In the genomic region with DNA sequence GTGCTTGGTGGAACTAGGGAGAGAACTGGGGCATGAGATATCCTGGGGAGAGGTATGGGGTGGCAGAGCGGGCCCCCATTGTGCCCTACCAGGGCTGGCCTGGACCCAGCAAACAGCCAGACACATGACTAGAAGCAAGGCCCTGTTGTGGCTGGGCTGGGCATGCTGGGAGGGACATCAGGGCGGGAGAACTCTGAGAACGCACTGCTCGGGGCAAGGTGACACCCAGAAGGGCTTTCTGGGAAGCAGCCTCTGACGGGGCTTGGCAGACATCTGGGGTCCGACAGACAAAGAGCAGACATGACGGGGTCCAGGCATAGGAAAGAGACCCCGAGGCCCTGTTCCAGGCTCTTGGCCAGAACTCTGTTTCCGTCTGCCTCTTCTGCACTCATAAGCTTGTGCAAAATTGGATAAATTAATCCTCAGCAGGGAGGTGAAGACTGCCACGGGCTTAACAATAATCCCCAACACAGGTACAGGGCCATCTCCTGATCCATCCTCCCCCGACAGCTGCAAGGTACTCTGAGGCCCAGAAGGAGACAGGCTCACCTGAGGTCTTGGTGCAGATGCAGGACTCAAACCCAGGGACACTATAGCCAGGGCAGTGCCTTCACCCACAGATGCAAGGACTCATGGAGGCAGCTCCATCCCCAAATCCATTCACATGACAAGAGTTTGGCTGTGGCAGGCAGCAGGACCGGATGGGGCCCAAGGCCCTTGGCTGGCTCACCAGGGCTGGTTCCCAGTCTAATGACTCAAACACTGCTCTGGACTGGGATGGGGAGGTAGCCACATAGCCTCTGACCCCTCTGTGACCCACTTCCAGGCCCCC, we compare ENCODE assay signal across 11 cellular contexts. TPM values are rescaled to one million over a fixed set of nuclear protein-coding genes. Genes with fewer than 3 reads are reported as not detected.
DNase-seq lines count a peak whose midpoint lies in the region; ATAC-seq and TF ChIP-seq lines count a peak whose summit lies in the region.
"Had no signal": no experiment of that assay in that cellular context is flagged by ENCODE, and none has a peak within 500 bp of the region (broad histone marks: within the 10 kb centered on the region; RNA-seq: fewer than 3 reads in every experiment).

No MANE protein-coding gene starts in this region.

- no peaks in the 10 kb centered on the region for H3K27me3 Mint-ChIP-seq in activated CD8-positive, alpha-beta memory T cell treated with anti-CD3 and anti-CD28 coated beads, Interleukin-2, amount 10 ng/mL, durations not matched to agents 7 days and 5 days
- H3K27me3 Mint-ChIP-seq in natural killer cell (ENCODE audit: low read depth in 2 of 2): no peaks in the 10 kb centered on the region

- no peak for DNase-seq in activated CD8-positive, alpha-beta memory T cell treated with anti-CD3 and anti-CD28 coated beads, Interleukin-2, amount 10 ng/mL, durations not matched to agents 7 days and 5 days
- no peak for DNase-seq in activated CD8-positive, alpha-beta memory T cell treated with anti-CD3 and anti-CD28 coated beads, Interleukin-2, amount 50 U/mL, for 48 hours
- no peak for DNase-seq in colonic mucosa
- DNase-seq in right lobe of liver: no peak
- DNase-seq in NCI-H146 (lab: John Stamatoyannopoulos, UW): no peak
- no peak for DNase-seq in natural killer cell
- DNase-seq: activated T-cell treated with anti-CD3 and anti-CD28 coated beads, Interleukin-2, amount 50 U/mL, for 4 hours; NCI-H2171 treated with DMSO at 0.1 percent for 48 hours had no signal

- TF ChIP-seq CTCF in colonic mucosa (IDR thresholded peaks at IDR 0.05) (no peak), right lobe of liver (IDR thresholded peaks at IDR 0.05) (no peak), natural killer cell (IDR thresholded peaks at IDR 0.05) (no peak)

- H3K27me3 ChIP-seq in colonic mucosa (no peaks in the 10 kb centered on the region), right lobe of liver (no peaks in the 10 kb centered on the region)
- H3K27me3 ChIP-seq: pancreas had no signal

- H3K4me3 ChIP-seq in colonic mucosa (no peak overlapping the region), right lobe of liver (no peak overlapping the region)
- H3K4me3 ChIP-seq: pancreas had no signal

- H3K36me3 Mint-ChIP-seq in activated CD8-positive, alpha-beta memory T cell treated with anti-CD3 and anti-CD28 coated beads, Interleukin-2, amount 10 ng/mL, durations not matched to agents 7 days and 5 days: peaks cover 16% of the 10 kb centered on the region
- no peaks in the 10 kb centered on the region for H3K36me3 Mint-ChIP-seq in natural killer cell

- peak overlapping the region in 1 of 2 donors; percentile 12 for H3K9ac ChIP-seq in colonic mucosa (ENCODE audit: low read depth in 2 of 2, low read length in 2 of 2)

- ATAC-seq in activated CD8-positive, alpha-beta memory T cell treated with anti-CD3 and anti-CD28 coated beads, Interleukin-2, amount 10 ng/mL, durations not matched to agents 7 days and 5 days: no peak
- ATAC-seq in right lobe of liver (peak in 1 of 4 donors; percentile 9), GM21367 (IDR thresholded peaks at IDR 0.05; ENCODE audit: unreplicated experiment) (no peak), natural killer cell (no peak)
- ATAC-seq: activated T-cell treated with anti-CD3 and anti-CD28 coated beads, Interleukin-2, amount 50 U/mL, for 4 hours had no signal

- WGBS in right lobe of liver (ENCODE audit: insufficient coverage, low coverage, low lambda C conversion rate, missing lambda C conversion rate): 30% methylated on average over 9 of the region's 12 CpGs

- CTCF ChIA-PET in activated CD8-positive, alpha-beta memory T cell treated with anti-CD3 and anti-CD28 coated beads, Interleukin-2, amount 10 ng/mL, durations not matched to agents 7 days and 5 days (lab: Charles Lee): interaction anchor here (0.8 to 1.0 kb wide), 2 partner anchors 9 to 10 kb away, joined by 3 to 4 read pairs; no protein-coding TSS in a partner anchor

- no peak overlapping the region for H3K4me3 Mint-ChIP-seq in activated CD8-positive, alpha-beta memory T cell treated with anti-CD3 and anti-CD28 coated beads, Interleukin-2, amount 10 ng/mL, durations not matched to agents 7 days and 5 days
- no peak overlapping the region for H3K4me3 Mint-ChIP-seq in natural killer cell
- H3K4me3 Mint-ChIP-seq: activated T-cell treated with anti-CD3 and anti-CD28 coated beads, Interleukin-2, amount 50 U/mL, for 4 hours had no signal

- H3K4me1 ChIP-seq in colonic mucosa (peaks cover 9% of the 10 kb centered on the region), right lobe of liver (peaks cover 0 to 91% (median 46%) of the 10 kb centered on the region in 4 donors)

- H3K36me3 ChIP-seq in colonic mucosa (no peaks in the 10 kb centered on the region), right lobe of liver (no peaks in the 10 kb centered on the region)
- H3K36me3 ChIP-seq: pancreas had no signal

- intact Hi-C loops in colonic mucosa (cut with DNase I): no loop called here
- intact Hi-C loops in right lobe of liver (cut with DNase I): no loop called here
- intact Hi-C loops in natural killer cell (cut with micrococcal nuclease): no loop called here

- peak overlapping the region; percentile 9 for H3K27ac ChIP-seq in colonic mucosa
- peak overlapping the region; percentile 15 to 91 (median 39) for H3K27ac ChIP-seq in right lobe of liver
- H3K27ac ChIP-seq in temporal lobe (ENCODE audit: low read depth, low read length): peak overlapping the region; percentile 38

- H3K9me3 Mint-ChIP-seq in activated CD8-positive, alpha-beta memory T cell treated with anti-CD3 and anti-CD28 coated beads, Interleukin-2, amount 10 ng/mL, durations not matched to agents 7 days and 5 days (ENCODE audit: low read depth): no peaks in the 10 kb centered on the region
- H3K9me3 Mint-ChIP-seq in natural killer cell: no peaks in the 10 kb centered on the region
- H3K9me3 Mint-ChIP-seq: activated T-cell treated with anti-CD3 and anti-CD28 coated beads, Interleukin-2, amount 50 U/mL, for 4 hours had no signal

- H3K27ac Mint-ChIP-seq in activated CD8-positive, alpha-beta memory T cell treated with anti-CD3 and anti-CD28 coated beads, Interleukin-2, amount 10 ng/mL, durations not matched to agents 7 days and 5 days: peak overlapping the region; percentile 2
- H3K27ac Mint-ChIP-seq in natural killer cell: no peak overlapping the region

- H3K4me1 Mint-ChIP-seq in activated CD8-positive, alpha-beta memory T cell treated with anti-CD3 and anti-CD28 coated beads, Interleukin-2, amount 10 ng/mL, durations not matched to agents 7 days and 5 days: peaks cover 60% of the 10 kb centered on the region
- H3K4me1 Mint-ChIP-seq in natural killer cell: peaks cover 19 to 45% of the 10 kb centered on the region in 2 donors

- TF ChIP-seq POLR2A in right lobe of liver (IDR thresholded peaks at IDR 0.05): no peak

- H3K9me3 ChIP-seq in colonic mucosa (no peaks in the 10 kb centered on the region), right lobe of liver (no peaks in the 10 kb centered on the region)
- H3K9me3 ChIP-seq: pancreas had no signal

RNA-seq across cellular contexts. Expression of gene SREBF1, which starts 5.4 kb away (rescaled TPM):
- total RNA-seq in activated CD8-positive, alpha-beta memory T cell treated with anti-CD3 and anti-CD28 coated beads, Interleukin-2, amount 10 ng/mL, durations not matched to agents 7 days and 5 days: 100 to 1,000 TPM in 1 of 2 experiments, 10 to 100 TPM in 1; 90.6 to 184 TPM
- total RNA-seq in colonic mucosa: 100 to 1,000 TPM; 170 to 174 TPM
- 100 to 1,000 TPM in 4 of 6 experiments, 10 to 100 TPM in 2; 63.8 to 246 (median 173) TPM for total RNA-seq in right lobe of liver
- 13.3 TPM for total RNA-seq in temporal lobe
- 100 to 1,000 TPM in 2 of 3 donors, 10 to 100 TPM in 1; 80.7 to 208 (median 119) TPM for total RNA-seq in natural killer cell
